9 cellular contexts compared by ENCODE assay signal in the genomic region with DNA sequence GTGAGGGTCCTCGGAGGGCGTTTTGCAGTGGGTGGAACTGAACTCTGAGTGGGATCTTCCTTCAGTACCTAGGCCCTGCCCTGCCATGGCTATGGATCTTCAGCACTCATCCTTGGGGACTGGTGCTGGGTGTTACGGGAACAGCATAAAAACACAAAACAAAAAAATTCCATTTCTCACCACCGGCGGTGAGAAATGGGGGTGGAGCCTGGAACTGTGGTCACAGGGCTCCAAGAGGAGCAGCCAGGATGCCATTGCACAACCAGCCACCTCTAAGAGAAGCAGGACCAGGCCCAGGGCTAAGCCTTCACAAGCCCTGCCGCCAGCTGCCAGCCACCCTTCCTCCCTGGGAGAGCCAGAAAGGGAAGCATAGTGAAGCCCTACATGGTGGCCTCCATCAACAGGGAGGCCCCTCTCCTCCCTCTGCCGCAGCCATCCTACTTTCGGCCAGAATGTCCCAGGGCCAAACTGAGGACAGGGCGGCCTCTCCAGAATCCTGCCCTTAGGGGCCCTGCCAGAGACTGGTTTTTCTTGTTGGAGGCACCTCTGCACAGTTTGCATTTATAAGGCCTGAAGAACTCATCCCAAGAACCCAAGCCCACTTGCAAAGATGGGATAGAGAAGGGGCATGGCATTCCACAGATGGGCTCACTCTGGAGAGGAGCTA.
A peak's percentile ranks its signal among the peaks of the same experiment; 100 is the strongest.
DNase-seq lines count a peak whose midpoint lies in the region; ATAC-seq and TF ChIP-seq lines count a peak whose summit lies in the region.
"Had no signal": no experiment of that assay in that cellular context is flagged by ENCODE, and none has a peak within 500 bp of the region (broad histone marks: within the 10 kb centered on the region; RNA-seq: fewer than 3 reads in every experiment).

No MANE protein-coding gene starts in this region.

- ATAC-seq in activated CD8-positive, alpha-beta memory T cell treated with anti-CD3 and anti-CD28 coated beads, Interleukin-2, amount 10 ng/mL, durations not matched to agents 7 days and 5 days: no peak
- ATAC-seq in HG02970 (IDR thresholded peaks at IDR 0.05; ENCODE audit: low FRiP score, unreplicated experiment): no peak

- H3K27me3 Mint-ChIP-seq in activated CD8-positive, alpha-beta memory T cell treated with anti-CD3 and anti-CD28 coated beads, Interleukin-2, amount 10 ng/mL, durations not matched to agents 7 days and 5 days: no peaks in the 10 kb centered on the region

- H3K27me3 ChIP-seq in left ventricle myocardium inferior (ENCODE audit: low read depth): no peaks in the 10 kb centered on the region
- no peaks in the 10 kb centered on the region for H3K27me3 ChIP-seq in suprapubic skin
- H3K27me3 ChIP-seq in uterus: no peaks in the 10 kb centered on the region
- H3K27me3 ChIP-seq: neutrophil had no signal

- CTCF ChIA-PET in activated CD8-positive, alpha-beta memory T cell treated with anti-CD3 and anti-CD28 coated beads, Interleukin-2, amount 10 ng/mL, durations not matched to agents 7 days and 5 days (lab: Charles Lee): interaction anchor here (0.6 to 5.9 kb wide), 10 partner anchors 9 to 178 kb away, joined by 3 to 50 read pairs (median 6); no protein-coding TSS in a partner anchor

- H3K36me3 Mint-ChIP-seq in activated CD8-positive, alpha-beta memory T cell treated with anti-CD3 and anti-CD28 coated beads, Interleukin-2, amount 10 ng/mL, durations not matched to agents 7 days and 5 days: peaks cover 48% of the 10 kb centered on the region

- TF ChIP-seq CTCF in left ventricle myocardium inferior (IDR thresholded peaks at IDR 0.05; ENCODE audit: borderline replicate concordance) (no peak), suprapubic skin (IDR thresholded peaks at IDR 0.05) (peak in 1 of 2 donors; percentile 19), uterus (IDR thresholded peaks at IDR 0.05) (no peak)

- H3K4me3 ChIP-seq in left ventricle myocardium inferior (no peak overlapping the region), suprapubic skin (no peak overlapping the region), uterus (no peak overlapping the region)

- H3K4me3 Mint-ChIP-seq in activated CD8-positive, alpha-beta memory T cell treated with anti-CD3 and anti-CD28 coated beads, Interleukin-2, amount 10 ng/mL, durations not matched to agents 7 days and 5 days: peak overlapping the region; percentile 78

- TF ChIP-seq POLR2A in suprapubic skin (IDR thresholded peaks at IDR 0.05) (no peak), uterus (IDR thresholded peaks at IDR 0.05) (no peak)

- H3K27ac Mint-ChIP-seq in activated CD8-positive, alpha-beta memory T cell treated with anti-CD3 and anti-CD28 coated beads, Interleukin-2, amount 10 ng/mL, durations not matched to agents 7 days and 5 days: peak overlapping the region; percentile 98

- DNase-seq in activated CD8-positive, alpha-beta memory T cell treated with anti-CD3 and anti-CD28 coated beads, Interleukin-2, amount 10 ng/mL, durations not matched to agents 7 days and 5 days: no peak
- no peak for DNase-seq in activated CD8-positive, alpha-beta memory T cell treated with anti-CD3 and anti-CD28 coated beads, Interleukin-2, amount 50 U/mL, for 4 hours
- DNase-seq in UCSD-AML1 (lab: John Stamatoyannopoulos, UW; ENCODE audit: unreplicated experiment) (peak; percentile 59), left ventricle myocardium inferior (peak; percentile 42), suprapubic skin (ENCODE audit: low spot score in 2 of 2) (peak in 1 of 2 donors; percentile 76), inferior parietal cortex (ENCODE audit: extremely low spot score) (no peak), uterus (no peak)

- no peak for TF ChIP-seq EP300 in suprapubic skin (IDR thresholded peaks at IDR 0.05)

- WGBS in suprapubic skin: 51% methylated on average over 5 of the region's 9 CpGs

- no peaks in the 10 kb centered on the region for H3K36me3 ChIP-seq in left ventricle myocardium inferior
- no peaks in the 10 kb centered on the region for H3K36me3 ChIP-seq in suprapubic skin
- H3K36me3 ChIP-seq in uterus: no peaks in the 10 kb centered on the region
- H3K36me3 ChIP-seq: neutrophil had no signal

- H3K4me1 Mint-ChIP-seq in activated CD8-positive, alpha-beta memory T cell treated with anti-CD3 and anti-CD28 coated beads, Interleukin-2, amount 10 ng/mL, durations not matched to agents 7 days and 5 days: peaks cover 77% of the 10 kb centered on the region

- H3K27ac ChIP-seq in left ventricle myocardium inferior (replicated peaks) (peak overlapping the region; percentile 59), suprapubic skin (peak overlapping the region; percentile 84), uterus (peak overlapping the region in 1 of 2 donors; percentile 13)
- H3K27ac ChIP-seq: neutrophil had no signal

- H3K9me3 ChIP-seq in left ventricle myocardium inferior (replicated peaks) (no peaks in the 10 kb centered on the region), suprapubic skin (no peaks in the 10 kb centered on the region), uterus (no peaks in the 10 kb centered on the region)
- H3K9me3 ChIP-seq: neutrophil had no signal

- H3K4me1 ChIP-seq in left ventricle myocardium inferior: peaks cover 24% of the 10 kb centered on the region
- peaks cover 83% of the 10 kb centered on the region for H3K4me1 ChIP-seq in suprapubic skin
- H3K4me1 ChIP-seq in uterus: peaks cover 3 to 6% of the 10 kb centered on the region in 2 donors

- intact Hi-C loops in left ventricle myocardium inferior (cut with micrococcal nuclease): no loop called here
- intact Hi-C loops in uterus (cut with DNase I; ENCODE audit: low total_unique reads): no loop called here

- H3K9me3 Mint-ChIP-seq in activated CD8-positive, alpha-beta memory T cell treated with anti-CD3 and anti-CD28 coated beads, Interleukin-2, amount 10 ng/mL, durations not matched to agents 7 days and 5 days (ENCODE audit: low read depth): no peaks in the 10 kb centered on the region

Comparison
In these comparisons a context has a peak if more than half of its experiments do, and no peak if none do; other contexts are left out.
1. DNase-seq: peak in UCSD-AML1 (single experiment) and left ventricle myocardium inferior (single experiment); none in activated CD8-positive, alpha-beta memory T cell treated with anti-CD3 and anti-CD28 coated beads, Interleukin-2, amount 10 ng/mL, durations not matched to agents 7 days and 5 days (single experiment), activated CD8-positive, alpha-beta memory T cell treated with anti-CD3 and anti-CD28 coated beads, Interleukin-2, amount 50 U/mL, for 4 hours (single experiment), inferior parietal cortex (single experiment) and uterus (0 of 2).